ENCODE assay signal across 9 cellular contexts in the genomic region with DNA sequence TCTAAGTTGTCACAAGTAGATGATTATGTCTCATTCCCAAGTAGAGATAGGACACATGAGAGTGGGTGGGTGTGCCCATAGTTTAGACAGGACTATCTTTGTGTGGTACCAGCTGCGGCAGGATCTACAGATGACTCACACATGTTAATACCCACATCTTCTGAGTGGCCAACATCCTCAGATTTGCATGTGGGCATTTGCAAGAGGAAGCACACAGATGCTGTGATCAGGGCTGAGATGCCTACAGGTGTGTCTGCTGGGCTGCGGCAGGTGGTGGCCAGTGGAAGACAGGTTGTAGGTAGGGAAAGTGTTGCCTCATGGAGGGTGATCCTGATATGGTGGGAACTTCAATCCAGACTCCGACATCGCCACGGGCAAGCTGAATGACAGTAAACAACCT. TPM values are rescaled to one million over a fixed set of nuclear protein-coding genes. Genes with fewer than 3 reads are reported as not detected.
DNase-seq lines count a peak whose midpoint lies in the region; ATAC-seq and TF ChIP-seq lines count a peak whose summit lies in the region.
"Had no signal": no experiment of that assay in that cellular context is flagged by ENCODE, and none has a peak within 500 bp of the region (broad histone marks: within the 10 kb centered on the region; RNA-seq: fewer than 3 reads in every experiment).

No MANE protein-coding gene starts in this region.

- H3K9me2 ChIP-seq in OCI-LY7 (ENCODE audit: insufficient read depth, low read length) = no peaks in the 10 kb centered on the region

- H3K79me2 ChIP-seq in OCI-LY7 (ENCODE audit: insufficient read depth, low read depth, low read length) = no peaks in the 10 kb centered on the region

- peaks cover 41% of the 10 kb centered on the region for H3K4me1 ChIP-seq in OCI-LY7 (ENCODE audit: insufficient read depth, low read length, poor library complexity, severe bottlenecking)

- TF ChIP-seq CTCF in OCI-LY7 (conservative IDR thresholded peaks at IDR 0.05; ENCODE audit: low read length) = no peak

- intact Hi-C loops in OCI-LY7 (cut with micrococcal nuclease; ENCODE audit: unreplicated experiment) = loop anchor here (5.0 kb wide), 1 partner anchor 229 kb away; no protein-coding TSS in a partner anchor

- H3K9me3 ChIP-seq in OCI-LY7 (ENCODE audit: low read length) = no peaks in the 10 kb centered on the region

- BruUV-seq in OCI-LY7 (replicated peaks; lab: Mats Ljungman, UMichigan) = no TSS peak

- ATAC-seq in GM18511 (IDR thresholded peaks at IDR 0.05; ENCODE audit: unreplicated experiment) = peak; percentile 71
- peak; percentile 73 for ATAC-seq in HG02571 (IDR thresholded peaks at IDR 0.05; ENCODE audit: unreplicated experiment)

- H3K4me2 ChIP-seq in OCI-LY7 (ENCODE audit: low read length) = peak overlapping the region; percentile 81

- peak overlapping the region; percentile 12 for H3K4me3 ChIP-seq in OCI-LY7 (ENCODE audit: low read depth, low read length, poor library complexity, severe bottlenecking)
- H3K4me3 ChIP-seq: skin epidermis had no signal

- DNase-seq in OCI-LY7 (ENCODE audit: low spot score) (peak; percentile 61), myocyte (ENCODE audit: low read depth) (peak; percentile 76), HCEC 1CT (no peak), ureter (ENCODE audit: low spot score) (no peak), DMS79 treated with DMSO at 0.1 percent for 48 hours (lab: John Stamatoyannopoulos, UW) (no peak), GM03348 (ENCODE audit: low spot score) (no peak)

- POLR2A ChIA-PET in OCI-LY7 (lab: Charles Lee) = interaction anchor here (0.6 kb wide), 2 partner anchors 12 to 112 kb away, joined by 3 to 5 read pairs; no protein-coding TSS in a partner anchor

- H3K36me3 ChIP-seq in OCI-LY7 (ENCODE audit: insufficient read depth, low read length) = no peaks in the 10 kb centered on the region

- CTCF ChIA-PET in OCI-LY7 (lab: Charles Lee; ENCODE audit: unreplicated experiment) = no interaction called here

- no peak overlapping the region for H3K27ac ChIP-seq in OCI-LY7 (ENCODE audit: low read depth, low read length, poor library complexity, severe bottlenecking)

- no peak overlapping the region for H2AFZ ChIP-seq in OCI-LY7 (ENCODE audit: low read length)

- H4K20me1 ChIP-seq in OCI-LY7 (ENCODE audit: insufficient read depth, low read length) = no peaks in the 10 kb centered on the region; the same call in 1 of the 2 replicates

RNA-seq across cellular contexts. Expression of a gene that starts 50.8 kb away (rescaled TPM):
- 16.1 and 17.5 TPM in 2 replicates for total RNA-seq in OCI-LY7 (2014; rRNA removed; shearing (Covaris generic))
- total RNA-seq in OCI-LY7 (2022) (18.1 and 24.8 TPM in 2 replicates), myocyte (56.8 and 103 TPM in 2 replicates), ureter (153 TPM)
- 18.2 TPM for polyA plus RNA-seq in myocyte (2012)

Comparison
In these comparisons a context has a peak if more than half of its experiments do, and no peak if none do; other contexts are left out.
1. DNase-seq: peak in OCI-LY7 (single experiment) and myocyte (single experiment); none in HCEC 1CT (single experiment), ureter (single experiment), DMS79 treated with DMSO at 0.1 percent for 48 hours (single experiment) and GM03348 (single experiment).